ENCODE assay signal across 1 cellular context in genomic region chr13:108176685-108177274, GRCh38.
TF ChIP-seq lines count a peak whose summit lies in the region.

No MANE protein-coding gene starts in this region.

TF ChIP-seq in K562, 482 proteins besides CTCF, POLR2A, EP300 and RAD21 (continued from another document):
- TF ChIP-seq ARID3B (CRISPR knock-in tag; IDR thresholded peaks at IDR 0.05; ENCODE audit: borderline replicate concordance) (no peak), ERF (CRISPR knock-in tag; IDR thresholded peaks at IDR 0.05) (no peak), KDM1A (IDR thresholded peaks at IDR 0.05) (no peak), BCLAF1 (IDR thresholded peaks at IDR 0.05; ENCODE audit: borderline replicate concordance in 1 of 2, control insufficient read depth in 1 of 2, low read depth in 2 of 2, low read length in 1 of 2) (no peak), CSDE1 (IDR thresholded peaks at IDR 0.05) (no peak), MECOM (CRISPR knock-in tag; IDR thresholded peaks at IDR 0.05) (no peak), BRD9 (IDR thresholded peaks at IDR 0.05; ENCODE audit: low read depth, partially characterized antibody) (no peak), POLR3G (IDR thresholded peaks at IDR 0.05; ENCODE audit: extremely low read depth, insufficient read length, insufficient replicate concordance) (no peak), ZKSCAN3 (CRISPR knock-in tag; IDR thresholded peaks at IDR 0.05) (no peak), ZNF830 (CRISPR knock-in tag; IDR thresholded peaks at IDR 0.05) (no peak), NR1H2 (CRISPR knock-in tag; IDR thresholded peaks at IDR 0.05) (no peak), NFRKB (IDR thresholded peaks at IDR 0.05; ENCODE audit: low read depth) (no peak), THAP7 (CRISPR knock-in tag; IDR thresholded peaks at IDR 0.05) (no peak), JUNB (CRISPR knock-in tag; conservative IDR thresholded peaks at IDR 0.05) (no peak), THRA (IDR thresholded peaks at IDR 0.05) (no peak), LARP7 (IDR thresholded peaks at IDR 0.05) (no peak), ZNF785 (CRISPR knock-in tag; IDR thresholded peaks at IDR 0.05) (no peak), L3MBTL2 (IDR thresholded peaks at IDR 0.05) (no peak)
